Comparison of ENCODE assay signal across 12 cellular contexts in genomic region chr3:43291546-43291945, GRCh38. TPM values are rescaled to one million over a fixed set of nuclear protein-coding genes. Genes with fewer than 3 reads are reported as not detected.
DNase-seq lines count a peak whose midpoint lies in the region; ATAC-seq and TF ChIP-seq lines count a peak whose summit lies in the region.
"Had no signal": no experiment of that assay in that cellular context is flagged by ENCODE, and none has a peak within 500 bp of the region (broad histone marks: within the 10 kb centered on the region; RNA-seq: fewer than 3 reads in every experiment).

No MANE protein-coding gene starts in this region.

- H3K4me3 ChIP-seq in AG10803 (ENCODE audit: low read length) = no peak overlapping the region

- H3K36me3 Mint-ChIP-seq in activated naive CD8-positive, alpha-beta T cell treated with anti-CD3 and anti-CD28 coated beads, Interleukin-2, amount 50 U/mL, for 24 hours (ENCODE audit: low read depth) = peaks cover 9% of the 10 kb centered on the region
- peaks cover 0 to 21% of the 10 kb centered on the region in 2 donors for H3K36me3 Mint-ChIP-seq in naive B cell

- H3K4me3 Mint-ChIP-seq in activated naive CD8-positive, alpha-beta T cell treated with anti-CD3 and anti-CD28 coated beads, Interleukin-2, amount 50 U/mL, for 24 hours = peak overlapping the region; percentile 91
- peak overlapping the region in 4 of 8 donors; percentile 51 to 89 (median 72) for H3K4me3 Mint-ChIP-seq in naive B cell

- H3K9me3 Mint-ChIP-seq in activated naive CD8-positive, alpha-beta T cell treated with anti-CD3 and anti-CD28 coated beads, Interleukin-2, amount 50 U/mL, for 24 hours = no peaks in the 10 kb centered on the region
- no peaks in the 10 kb centered on the region for H3K9me3 Mint-ChIP-seq in naive B cell

- peaks cover 82% of the 10 kb centered on the region for H3K4me1 Mint-ChIP-seq in activated naive CD8-positive, alpha-beta T cell treated with anti-CD3 and anti-CD28 coated beads, Interleukin-2, amount 50 U/mL, for 24 hours
- H3K4me1 Mint-ChIP-seq in naive B cell = peaks cover 52 to 94% (median 71%) of the 10 kb centered on the region in 3 donors

- no peak for ATAC-seq in activated naive CD8-positive, alpha-beta T cell treated with anti-CD3 and anti-CD28 coated beads, Interleukin-2, amount 50 U/mL, for 24 hours
- ATAC-seq in naive B cell (ENCODE audit: low read depth in 2 of 2) (no peak), HG02885 (IDR thresholded peaks at IDR 0.05; ENCODE audit: poor library complexity, unreplicated experiment) (no peak), omental fat pad (ENCODE audit: low FRiP score) (no peak), GM19395 (IDR thresholded peaks at IDR 0.05; ENCODE audit: unreplicated experiment) (no peak), GM18907 (IDR thresholded peaks at IDR 0.05; ENCODE audit: unreplicated experiment) (no peak)

- H3K27ac Mint-ChIP-seq in activated naive CD8-positive, alpha-beta T cell treated with anti-CD3 and anti-CD28 coated beads, Interleukin-2, amount 50 U/mL, for 24 hours = peak overlapping the region; percentile 97
- peak overlapping the region; percentile 0 to 94 (median 75) for H3K27ac Mint-ChIP-seq in naive B cell

- no peaks in the 10 kb centered on the region for H3K27me3 Mint-ChIP-seq in activated naive CD8-positive, alpha-beta T cell treated with anti-CD3 and anti-CD28 coated beads, Interleukin-2, amount 50 U/mL, for 24 hours
- H3K27me3 Mint-ChIP-seq in naive B cell = no peaks in the 10 kb centered on the region

- no peak for TF ChIP-seq CTCF in AG10803 (conservative IDR thresholded peaks at IDR 0.05; ENCODE audit: low read length)
- TF ChIP-seq CTCF in omental fat pad (IDR thresholded peaks at IDR 0.05) = no peak

- DNase-seq in AG10803 (ENCODE audit: low read depth) (peak; percentile 55), GM03348 (ENCODE audit: low spot score) (peak; percentile 8), naive B cell (no peak), omental fat pad (ENCODE audit: low spot score) (no peak)
- DNase-seq in activated naive CD8-positive, alpha-beta T cell treated with anti-CD3 and anti-CD28 coated beads, Interleukin-2, amount 50 U/mL, for 24 hours = no peak
- DNase-seq: dorsolateral prefrontal cortex; head of caudate nucleus; midbrain; stimulated activated CD8-positive, alpha-beta memory T cell treated with anti-CD3 and anti-CD28 coated beads, Interleukin-4, amount 100 ng/mL, for 48 hours had no signal

RNA-seq across cellular contexts. Expression of gene SNRK, which starts 5.2 kb away (rescaled TPM):
- polyA plus RNA-seq in naive B cell (ENCODE audit: low read depth in 6 of 6) = 10 to 100 TPM; 14.3 to 52.3 (median 38.0) TPM
- 10 to 100 TPM; 41.9 to 96.0 (median 61.1) TPM for total RNA-seq in omental fat pad

Comparison
In these comparisons a context has a peak if more than half of its experiments do, and no peak if none do; other contexts are left out.
1. DNase-seq: peak in AG10803 (single experiment) and GM03348 (single experiment); none in activated naive CD8-positive, alpha-beta T cell treated with anti-CD3 and anti-CD28 coated beads, Interleukin-2, amount 50 U/mL, for 24 hours (single experiment), naive B cell (single experiment) and omental fat pad (single experiment).